9 cellular contexts compared by ENCODE assay signal in genomic region chr7:157136372-157136771, GRCh38. TPM values are rescaled to one million over a fixed set of nuclear protein-coding genes. Genes with fewer than 3 reads are reported as not detected.
A peak's percentile ranks its signal among the peaks of the same experiment; 100 is the strongest.
DNase-seq lines count a peak whose midpoint lies in the region; ATAC-seq, FAIRE-seq and TF ChIP-seq lines count a peak whose summit lies in the region.
"Had no signal": no experiment of that assay in that cellular context is flagged by ENCODE, and none has a peak within 500 bp of the region (broad histone marks: within the 10 kb centered on the region; RNA-seq: fewer than 3 reads in every experiment).

No MANE protein-coding gene starts in this region.

- peak overlapping the region; percentile 55 to 63 for H3K27ac Mint-ChIP-seq in natural killer cell treated with Interleukin-12 subunit alpha and Interleukin-12 subunit beta and Interleukin-15 and Interleukin-18, amount 100 ng/mL, for 72 hours

- in situ Hi-C loops in astrocyte of the cerebellum (cut with HindIII; ENCODE audit: low sequenced_read_pairs) = no loop called here

- H3K9me3 Mint-ChIP-seq in natural killer cell treated with Interleukin-12 subunit alpha and Interleukin-12 subunit beta and Interleukin-15 and Interleukin-18, amount 100 ng/mL, for 72 hours = no peaks in the 10 kb centered on the region

- no peak for ATAC-seq in natural killer cell treated with Interleukin-12 subunit alpha and Interleukin-12 subunit beta and Interleukin-15 and Interleukin-18, amount 100 ng/mL, for 72 hours
- ATAC-seq: left lobe of liver had no signal

- H3K4me1 Mint-ChIP-seq in natural killer cell treated with Interleukin-12 subunit alpha and Interleukin-12 subunit beta and Interleukin-15 and Interleukin-18, amount 100 ng/mL, for 72 hours (ENCODE audit: low read depth in 2 of 2) = peaks cover 17 to 20% of the 10 kb centered on the region in 2 donors

- peak; percentile 22 for TF ChIP-seq CTCF in NB4 (IDR thresholded peaks at IDR 0.05; ENCODE audit: low read depth, low read length)
- TF ChIP-seq CTCF in astrocyte of the cerebellum (IDR thresholded peaks at IDR 0.05; ENCODE audit: low read depth, low read length, missing control alignments) = peak; percentile 39

- H3K4me3 Mint-ChIP-seq in natural killer cell treated with Interleukin-12 subunit alpha and Interleukin-12 subunit beta and Interleukin-15 and Interleukin-18, amount 100 ng/mL, for 72 hours = peak overlapping the region; percentile 67

- no peak for FAIRE-seq in urothelium cell line (lab: Jason Lieb, UNC)

- TF ChIP-seq POLR2A in NB4 (IDR thresholded peaks at IDR 0.05; ENCODE audit: extremely low read depth, insufficient read length) = no peak

- DNase-seq in ELR (ENCODE audit: low read depth) = peak; percentile 84
- DNase-seq in NB4 (ENCODE audit: low read depth) = peak; percentile 86
- peak; percentile 34 for DNase-seq in astrocyte of the cerebellum (ENCODE audit: low read depth)
- DNase-seq in natural killer cell treated with Interleukin-12 subunit alpha and Interleukin-12 subunit beta and Interleukin-15 and Interleukin-18, amount 100 ng/mL, for 72 hours (ENCODE audit: low spot score) = no peak
- no peak for DNase-seq in NCI-H1930 (lab: John Stamatoyannopoulos, UW)
- DNase-seq in NCI-H82 (lab: John Stamatoyannopoulos, UW) = no peak
- no peak for DNase-seq in NCI-H446 (lab: John Stamatoyannopoulos, UW)
- DNase-seq in urothelium cell line (ENCODE audit: low spot score) = no peak

- H3K27me3 Mint-ChIP-seq in natural killer cell treated with Interleukin-12 subunit alpha and Interleukin-12 subunit beta and Interleukin-15 and Interleukin-18, amount 100 ng/mL, for 72 hours = peaks cover 0 to 2% of the 10 kb centered on the region in 2 donors

- H3K36me3 Mint-ChIP-seq in natural killer cell treated with Interleukin-12 subunit alpha and Interleukin-12 subunit beta and Interleukin-15 and Interleukin-18, amount 100 ng/mL, for 72 hours = peaks cover 9% of the 10 kb centered on the region

- H3K4me3 ChIP-seq in NB4 (ENCODE audit: low read depth, low read length) = no peak overlapping the region
- H3K4me3 ChIP-seq in astrocyte of the cerebellum (ENCODE audit: low read depth, low read length) = no peak overlapping the region

RNA-seq across cellular contexts. Expression of gene UBE3C, which starts 2.4 kb away (rescaled TPM):
- total RNA-seq in natural killer cell treated with Interleukin-12 subunit alpha and Interleukin-12 subunit beta and Interleukin-15 and Interleukin-18, amount 100 ng/mL, for 72 hours = 100 to 1,000 TPM in 1 of 2 donors, 10 to 100 TPM in 1; 69.6 to 117 TPM

Comparison
In these comparisons a context has a peak if more than half of its experiments do, and no peak if none do; other contexts are left out.
1. DNase-seq: peak in ELR (single experiment), NB4 (single experiment) and astrocyte of the cerebellum (single experiment); none in natural killer cell treated with Interleukin-12 subunit alpha and Interleukin-12 subunit beta and Interleukin-15 and Interleukin-18, amount 100 ng/mL, for 72 hours (single experiment), NCI-H1930 (0 of 2), NCI-H82 (single experiment), NCI-H446 (0 of 2) and urothelium cell line (single experiment).